In the genomic region with DNA sequence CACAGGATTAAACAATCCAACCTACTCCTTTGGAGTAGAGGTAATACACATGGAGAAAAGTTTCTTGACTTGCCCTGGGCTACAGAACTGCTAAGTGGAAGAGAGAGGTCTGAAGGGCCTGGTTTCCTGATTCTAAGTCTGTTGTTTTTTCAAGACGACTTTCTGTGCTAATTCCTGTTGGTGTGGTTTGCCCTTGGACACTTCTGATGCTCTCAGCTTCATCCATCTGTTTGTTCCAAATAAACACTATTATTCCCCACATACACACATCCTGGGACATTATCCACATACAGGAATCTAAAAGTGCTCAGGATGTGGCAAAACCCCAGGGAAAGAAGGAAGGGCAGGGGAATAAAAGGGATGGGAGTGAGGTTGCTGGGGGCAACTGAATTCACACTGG, we compare ENCODE assay signal across 12 cellular contexts.
DNase-seq lines count a peak whose midpoint lies in the region; ATAC-seq and TF ChIP-seq lines count a peak whose summit lies in the region.
"Had no signal": no experiment of that assay in that cellular context is flagged by ENCODE, and none has a peak within 500 bp of the region (broad histone marks: within the 10 kb centered on the region; RNA-seq: fewer than 3 reads in every experiment).

No MANE protein-coding gene starts in this region.

- peaks cover 7 to 11% of the 10 kb centered on the region in 2 donors for H3K9me3 Mint-ChIP-seq in stimulated activated naive CD8-positive, alpha-beta T cell treated with anti-CD3 and anti-CD28 coated beads, Interleukin-15, amount 100 ng/mL, for 72 hours
- H3K9me3 Mint-ChIP-seq in natural killer cell treated with Interleukin-12 subunit alpha and Interleukin-12 subunit beta and Interleukin-15 and Interleukin-18, amount 100 ng/mL, for 72 hours = no peaks in the 10 kb centered on the region

- intact Hi-C loops in head of caudate nucleus (cut with DNase I) = no loop called here

- ATAC-seq in stimulated activated naive CD8-positive, alpha-beta T cell treated with anti-CD3 and anti-CD28 coated beads, Interleukin-15, amount 100 ng/mL, for 72 hours = no peak
- no peak for ATAC-seq in stimulated activated naive CD8-positive, alpha-beta T cell treated with anti-CD3 and anti-CD28 coated beads, Interleukin-15, Interleukin-2, amounts not matched to agents 100 U/mL and 50 U/mL, for 24 hours
- ATAC-seq in natural killer cell treated with Interleukin-12 subunit alpha and Interleukin-12 subunit beta and Interleukin-15 and Interleukin-18, amount 100 ng/mL, for 72 hours = no peak
- ATAC-seq in GM18858 (IDR thresholded peaks at IDR 0.05; ENCODE audit: unreplicated experiment) = no peak

- DNase-seq in stimulated activated naive CD8-positive, alpha-beta T cell treated with anti-CD3 and anti-CD28 coated beads, Interleukin-15, amount 100 ng/mL, for 72 hours = no peak
- DNase-seq in stimulated activated naive CD8-positive, alpha-beta T cell treated with anti-CD3 and anti-CD28 coated beads, Interleukin-15, Interleukin-2, amounts not matched to agents 100 U/mL and 50 U/mL, for 24 hours = no peak
- DNase-seq in cardiac fibroblast (ENCODE audit: low read depth in 2 of 2) (peak; percentile 19 to 34), putamen (ENCODE audit: low spot score) (no peak), NCI-H187 (lab: John Stamatoyannopoulos, UW) (no peak), head of caudate nucleus (no peak)
- no peak for DNase-seq in natural killer cell treated with Interleukin-12 subunit alpha and Interleukin-12 subunit beta and Interleukin-15 and Interleukin-18, amount 100 ng/mL, for 72 hours (ENCODE audit: low spot score)
- DNase-seq: activated CD4-positive, alpha-beta T cell treated with anti-CD3 and anti-CD28 coated beads for 48 hours; naive B cell had no signal

- H3K4me3 Mint-ChIP-seq in stimulated activated naive CD8-positive, alpha-beta T cell treated with anti-CD3 and anti-CD28 coated beads, Interleukin-15, amount 100 ng/mL, for 72 hours = peak overlapping the region in 1 of 2 donors; percentile 68
- H3K4me3 Mint-ChIP-seq in natural killer cell treated with Interleukin-12 subunit alpha and Interleukin-12 subunit beta and Interleukin-15 and Interleukin-18, amount 100 ng/mL, for 72 hours = peak overlapping the region; percentile 77

- no peaks in the 10 kb centered on the region for H3K27me3 Mint-ChIP-seq in stimulated activated naive CD8-positive, alpha-beta T cell treated with anti-CD3 and anti-CD28 coated beads, Interleukin-15, amount 100 ng/mL, for 72 hours
- H3K27me3 Mint-ChIP-seq in natural killer cell treated with Interleukin-12 subunit alpha and Interleukin-12 subunit beta and Interleukin-15 and Interleukin-18, amount 100 ng/mL, for 72 hours = no peaks in the 10 kb centered on the region
- H3K27me3 Mint-ChIP-seq: naive B cell had no signal

- H3K4me1 Mint-ChIP-seq in stimulated activated naive CD8-positive, alpha-beta T cell treated with anti-CD3 and anti-CD28 coated beads, Interleukin-15, amount 100 ng/mL, for 72 hours = peaks cover 37% of the 10 kb centered on the region
- H3K4me1 Mint-ChIP-seq in natural killer cell treated with Interleukin-12 subunit alpha and Interleukin-12 subunit beta and Interleukin-15 and Interleukin-18, amount 100 ng/mL, for 72 hours (ENCODE audit: low read depth in 2 of 2) = peaks cover 32 to 38% of the 10 kb centered on the region in 2 donors

- no peaks in the 10 kb centered on the region for H3K36me3 Mint-ChIP-seq in natural killer cell treated with Interleukin-12 subunit alpha and Interleukin-12 subunit beta and Interleukin-15 and Interleukin-18, amount 100 ng/mL, for 72 hours
- H3K36me3 Mint-ChIP-seq: naive B cell had no signal

- no peak overlapping the region for H3K4me3 ChIP-seq in cardiac fibroblast (replicated peaks in 1 of 2; ENCODE audit: low read depth in 2 of 2, low read length in 2 of 2)
- H3K4me3 ChIP-seq: cardiac muscle cell, heart left ventricle had no signal

- peak overlapping the region; percentile 71 to 80 for H3K27ac Mint-ChIP-seq in stimulated activated naive CD8-positive, alpha-beta T cell treated with anti-CD3 and anti-CD28 coated beads, Interleukin-15, amount 100 ng/mL, for 72 hours
- H3K27ac Mint-ChIP-seq in natural killer cell treated with Interleukin-12 subunit alpha and Interleukin-12 subunit beta and Interleukin-15 and Interleukin-18, amount 100 ng/mL, for 72 hours = peak overlapping the region; percentile 64 to 75

- TF ChIP-seq CTCF in cardiac fibroblast (IDR thresholded peaks at IDR 0.05; ENCODE audit: low read depth, low read length) = no peak

Comparison
In these comparisons a context has a peak if more than half of its experiments do, and no peak if none do; other contexts are left out.
1. DNase-seq: peak in cardiac fibroblast (2 of 2); none in stimulated activated naive CD8-positive, alpha-beta T cell treated with anti-CD3 and anti-CD28 coated beads, Interleukin-15, amount 100 ng/mL, for 72 hours (0 of 2), stimulated activated naive CD8-positive, alpha-beta T cell treated with anti-CD3 and anti-CD28 coated beads, Interleukin-15, Interleukin-2, amounts not matched to agents 100 U/mL and 50 U/mL, for 24 hours (single experiment), natural killer cell treated with Interleukin-12 subunit alpha and Interleukin-12 subunit beta and Interleukin-15 and Interleukin-18, amount 100 ng/mL, for 72 hours (single experiment), putamen (single experiment), NCI-H187 (0 of 2) and head of caudate nucleus (0 of 42).